ENCODE assay signal across 8 cellular contexts in genomic region chr6:119350202-119351004, GRCh38. TPM values are rescaled to one million over a fixed set of nuclear protein-coding genes. Genes with fewer than 3 reads are reported as not detected.
DNase-seq lines count a peak whose midpoint lies in the region; ATAC-seq lines count a peak whose summit lies in the region.

No MANE protein-coding gene starts in this region.

- H3K4me3 Mint-ChIP-seq in stimulated activated memory B cell treated with anti-CD40 and anti-IgM and Interleukin-4, amounts not matched to agents 10 μg/mL and 1 μg/mL and 100 μg/mL, for 72 hours: peak overlapping the region; percentile 71

- H3K27me3 Mint-ChIP-seq in stimulated activated memory B cell treated with anti-CD40 and anti-IgM and Interleukin-4, amounts not matched to agents 10 μg/mL and 1 μg/mL and 100 μg/mL, for 72 hours: no peaks in the 10 kb centered on the region

- peaks cover 57% of the 10 kb centered on the region for H3K4me1 Mint-ChIP-seq in stimulated activated memory B cell treated with anti-CD40 and anti-IgM and Interleukin-4, amounts not matched to agents 10 μg/mL and 1 μg/mL and 100 μg/mL, for 72 hours

- H3K36me3 Mint-ChIP-seq in stimulated activated memory B cell treated with anti-CD40 and anti-IgM and Interleukin-4, amounts not matched to agents 10 μg/mL and 1 μg/mL and 100 μg/mL, for 72 hours: peaks cover 8% of the 10 kb centered on the region

- ATAC-seq in GM21447 (IDR thresholded peaks at IDR 0.05; ENCODE audit: unreplicated experiment): peak; percentile 13
- peak; percentile 37 for ATAC-seq in stimulated activated memory B cell treated with anti-CD40 and anti-IgM and Interleukin-4, amounts not matched to agents 10 μg/mL and 1 μg/mL and 100 μg/mL, for 72 hours

- H3K27ac Mint-ChIP-seq in stimulated activated memory B cell treated with anti-CD40 and anti-IgM and Interleukin-4, amounts not matched to agents 10 μg/mL and 1 μg/mL and 100 μg/mL, for 72 hours: peak overlapping the region; percentile 83

- DNase-seq in Daoy (ENCODE audit: low read depth) (peak; percentile 31), HT1080 (ENCODE audit: low read depth) (peak; percentile 40), T1000 (lab: John Stamatoyannopoulos, UW) (peak; percentile 18), dedifferentiated amniotic fluid mesenchymal stem cell (ENCODE audit: extremely low spot score) (peak; percentile 81), lung microvascular endothelial cell (ENCODE audit: low read depth in 2 of 2) (peak; percentile 53 to 66), DMS153 (lab: John Stamatoyannopoulos, UW) (no peak)

- no peaks in the 10 kb centered on the region for H3K9me3 Mint-ChIP-seq in stimulated activated memory B cell treated with anti-CD40 and anti-IgM and Interleukin-4, amounts not matched to agents 10 μg/mL and 1 μg/mL and 100 μg/mL, for 72 hours

RNA-seq across cellular contexts. Expression of gene MAN1A1, which starts 0.8 kb away (rescaled TPM):
- 13.0 and 22.9 TPM in 2 replicates for total RNA-seq in Daoy (2014; rRNA removed; shearing (Covaris generic))
- 17.5 and 20.3 TPM in 2 replicates for total RNA-seq in HT1080 (2014; rRNA removed; shearing (Covaris generic))
- polyA plus RNA-seq in HT1080 (2015; cell fraction: cytosol; rRNA removed): 15.7 and 21.6 TPM in 2 replicates
- polyA plus RNA-seq in HT1080 (2015; cell fraction: nucleus; rRNA removed): 28.2 and 28.5 TPM in 2 replicates
- total RNA-seq in lung microvascular endothelial cell: 39.9 and 269 TPM in 2 replicates
